ENCODE assay signal across 17 cellular contexts in the genomic region with DNA sequence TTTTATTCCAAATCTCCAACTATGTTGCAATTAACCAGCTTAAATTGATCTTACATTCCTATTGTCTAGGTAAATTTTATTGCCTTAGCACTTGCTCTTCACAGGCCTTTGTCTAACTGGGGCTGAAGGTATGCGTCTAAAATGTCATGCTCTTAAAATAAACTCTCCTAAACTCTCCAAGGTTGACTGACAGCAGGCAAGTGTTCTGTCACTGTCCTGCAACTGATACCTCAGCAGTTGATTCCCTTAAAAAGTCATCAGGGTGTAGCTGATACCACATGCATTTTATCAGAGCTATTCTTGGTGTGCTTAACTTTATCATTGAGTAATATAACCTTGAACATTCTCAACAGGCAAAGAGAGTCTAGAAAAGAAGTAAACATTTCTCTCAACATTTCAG. TPM values are rescaled to one million over a fixed set of nuclear protein-coding genes. Genes with fewer than 3 reads are reported as not detected.
"Had no signal": no experiment of that assay in that cellular context is flagged by ENCODE, and none has a peak within 500 bp of the region (broad histone marks: within the 10 kb centered on the region; RNA-seq: fewer than 3 reads in every experiment).

No MANE protein-coding gene starts in this region.

- H3K36me3 ChIP-seq: colonic mucosa, tibial nerve, uterus had no signal

- H3K27ac Mint-ChIP-seq: activated CD4-positive, alpha-beta memory T cell treated with anti-CD3 and anti-CD28 coated beads, Interleukin-2, amount 10 ng/mL, durations not matched to agents 7 days and 5 days; activated CD8-positive, alpha-beta memory T cell treated with anti-CD3 and anti-CD28 coated beads, Interleukin-2, amount 10 ng/mL, durations not matched to agents 7 days and 5 days; activated naive CD8-positive, alpha-beta T cell treated with anti-CD3 and anti-CD28 coated beads, Interleukin-2, amount 10 ng/mL, durations not matched to agents 7 days and 5 days; activated T-helper 17 cell treated with anti-CD3 and anti-CD28 coated beads, Interleukin-2, amount 50 U/mL, for 72 hours; nephron progenitor cell; stimulated activated naive CD8-positive, alpha-beta T cell treated with anti-CD3 and anti-CD28 coated beads, Interleukin-15, Interleukin-2, amounts not matched to agents 100 ng/mL and 50 ng/mL, for 24 hours; WTC11 had no signal

- H3K4me3 ChIP-seq: colonic mucosa, lung, tibial nerve, uterus had no signal

- H3K4me1 Mint-ChIP-seq: activated CD4-positive, alpha-beta memory T cell treated with anti-CD3 and anti-CD28 coated beads, Interleukin-2, amount 10 ng/mL, durations not matched to agents 7 days and 5 days; activated CD8-positive, alpha-beta memory T cell treated with anti-CD3 and anti-CD28 coated beads, Interleukin-2, amount 10 ng/mL, durations not matched to agents 7 days and 5 days; activated naive CD8-positive, alpha-beta T cell treated with anti-CD3 and anti-CD28 coated beads, Interleukin-2, amount 10 ng/mL, durations not matched to agents 7 days and 5 days; activated T-helper 17 cell treated with anti-CD3 and anti-CD28 coated beads, Interleukin-2, amount 50 U/mL, for 72 hours; WTC11 had no signal

- H3K36me3 Mint-ChIP-seq: activated CD8-positive, alpha-beta memory T cell treated with anti-CD3 and anti-CD28 coated beads, Interleukin-2, amount 10 ng/mL, durations not matched to agents 7 days and 5 days; activated naive CD8-positive, alpha-beta T cell treated with anti-CD3 and anti-CD28 coated beads, Interleukin-2, amount 10 ng/mL, durations not matched to agents 7 days and 5 days; WTC11 had no signal

- H3K27me3 ChIP-seq: colonic mucosa, tibial nerve, uterus had no signal

- H3K9me3 Mint-ChIP-seq: activated CD4-positive, alpha-beta memory T cell treated with anti-CD3 and anti-CD28 coated beads, Interleukin-2, amount 10 ng/mL, durations not matched to agents 7 days and 5 days; activated naive CD8-positive, alpha-beta T cell treated with anti-CD3 and anti-CD28 coated beads, Interleukin-2, amount 10 ng/mL, durations not matched to agents 7 days and 5 days; nephron progenitor cell; stimulated activated naive CD8-positive, alpha-beta T cell treated with anti-CD3 and anti-CD28 coated beads, Interleukin-15, Interleukin-2, amounts not matched to agents 100 ng/mL and 50 ng/mL, for 24 hours; WTC11 had no signal

- H3K9me3 ChIP-seq: colonic mucosa, tibial nerve, uterus had no signal

- H3K27me3 Mint-ChIP-seq: activated CD4-positive, alpha-beta memory T cell treated with anti-CD3 and anti-CD28 coated beads, Interleukin-2, amount 10 ng/mL, durations not matched to agents 7 days and 5 days; activated CD8-positive, alpha-beta memory T cell treated with anti-CD3 and anti-CD28 coated beads, Interleukin-2, amount 10 ng/mL, durations not matched to agents 7 days and 5 days; activated naive CD8-positive, alpha-beta T cell treated with anti-CD3 and anti-CD28 coated beads, Interleukin-2, amount 10 ng/mL, durations not matched to agents 7 days and 5 days; activated T-helper 17 cell treated with anti-CD3 and anti-CD28 coated beads, Interleukin-2, amount 50 U/mL, for 72 hours; stimulated activated naive CD8-positive, alpha-beta T cell treated with anti-CD3 and anti-CD28 coated beads, Interleukin-15, Interleukin-2, amounts not matched to agents 100 ng/mL and 50 ng/mL, for 24 hours had no signal

- H3K27ac ChIP-seq: colonic mucosa, foreskin keratinocyte, tibial nerve, uterus had no signal

- H3K4me1 ChIP-seq: colonic mucosa, foreskin keratinocyte, tibial nerve, uterus had no signal

- H3K4me3 Mint-ChIP-seq: activated CD4-positive, alpha-beta memory T cell treated with anti-CD3 and anti-CD28 coated beads, Interleukin-2, amount 10 ng/mL, durations not matched to agents 7 days and 5 days; activated CD8-positive, alpha-beta memory T cell treated with anti-CD3 and anti-CD28 coated beads, Interleukin-2, amount 10 ng/mL, durations not matched to agents 7 days and 5 days; activated naive CD8-positive, alpha-beta T cell treated with anti-CD3 and anti-CD28 coated beads, Interleukin-2, amount 10 ng/mL, durations not matched to agents 7 days and 5 days; activated T-helper 17 cell treated with anti-CD3 and anti-CD28 coated beads, Interleukin-2, amount 50 U/mL, for 72 hours; nephron progenitor cell; stimulated activated naive CD8-positive, alpha-beta T cell treated with anti-CD3 and anti-CD28 coated beads, Interleukin-15, Interleukin-2, amounts not matched to agents 100 ng/mL and 50 ng/mL, for 24 hours; WTC11 had no signal

- ATAC-seq: activated CD8-positive, alpha-beta memory T cell treated with anti-CD3 and anti-CD28 coated beads, Interleukin-2, amount 10 ng/mL, durations not matched to agents 7 days and 5 days; activated T-helper 17 cell treated with anti-CD3 and anti-CD28 coated beads, Interleukin-2, amount 50 U/mL, for 72 hours; foreskin keratinocyte had no signal

- DNase-seq: activated CD4-positive, alpha-beta memory T cell treated with anti-CD3 and anti-CD28 coated beads, Interleukin-2, amount 10 ng/mL, durations not matched to agents 7 days and 5 days; activated CD4-positive, alpha-beta T cell treated with anti-CD3 and anti-CD28 coated beads for 4 hours; activated CD8-positive, alpha-beta memory T cell treated with anti-CD3 and anti-CD28 coated beads, Interleukin-2, amount 10 ng/mL, durations not matched to agents 7 days and 5 days; activated naive CD4-positive, alpha-beta T cell treated with Interleukin-2 at 50 U/mL for 16 hours; activated naive CD8-positive, alpha-beta T cell treated with anti-CD3 and anti-CD28 coated beads, Interleukin-2, amount 10 ng/mL, durations not matched to agents 7 days and 5 days; amygdala; central memory CD4-positive, alpha-beta T cell; colonic mucosa; foreskin keratinocyte; nephron progenitor cell; nucleus accumbens; uterus had no signal

RNA-seq across cellular contexts. Expression of gene TTN, which starts 0.7 kb away (rescaled TPM):
- total RNA-seq: foreskin keratinocyte had no signal
